Comparison of ENCODE assay signal across 19 cellular contexts in genomic region chrX:18900401-18900976, GRCh38.
DNase-seq lines count a peak whose midpoint lies in the region; ATAC-seq and TF ChIP-seq lines count a peak whose summit lies in the region.
"Had no signal": no experiment of that assay in that cellular context is flagged by ENCODE, and none has a peak within 500 bp of the region (broad histone marks: within the 10 kb centered on the region; RNA-seq: fewer than 3 reads in every experiment).

No MANE protein-coding gene starts in this region.

- no peak overlapping the region for H4K5ac ChIP-seq in H9 (ENCODE audit: insufficient read length, low read depth, low read length)

- no peak overlapping the region for H2AFZ ChIP-seq in H9 (ENCODE audit: low read length)

- no peak overlapping the region for H2BK5ac ChIP-seq in H9 (ENCODE audit: insufficient read length, low read length)

- H3K27ac Mint-ChIP-seq in Caco-2 (ENCODE audit: unreplicated experiment) (peak overlapping the region; percentile 84), H9 (peak overlapping the region in 2 of 3 experiments; percentile 68 to 89; a peak in 2 of 7 replicates)
- H3K27ac Mint-ChIP-seq: CD4-positive, CD25-positive, alpha-beta regulatory T cell had no signal

- BruUV-seq in Caco-2 (replicated peaks; lab: Mats Ljungman, UMichigan), result no TSS peak

- WGBS in H9 (ENCODE audit: extremely low coverage, insufficient read length, low lambda C conversion rate), result no CpG with 5 or more reads among the region's 15 CpGs

- H3K27ac ChIP-seq in H9 (ENCODE audit: insufficient read length, low read depth, low read length), result no peak overlapping the region
- H3K27ac ChIP-seq in gastrocnemius medialis, result peak overlapping the region in 2 of 4 donors; percentile 27 to 68
- H3K27ac ChIP-seq: SJCRH30 had no signal

- CTCF ChIA-PET in Caco-2 (lab: Charles Lee), result no interaction called here

- no peak overlapping the region for H3K4ac ChIP-seq in H9 (ENCODE audit: low read depth, low read length)

- POLR2A ChIA-PET in Caco-2 (lab: Charles Lee), result no interaction called here

- H3K36me3 ChIP-seq in Caco-2 (ENCODE audit: control insufficient read depth, insufficient read depth, low read length) (no peaks in the 10 kb centered on the region; the same call in 1 of the 2 replicates), gastrocnemius medialis (no peaks in the 10 kb centered on the region)

- H3K4me3 Mint-ChIP-seq in Caco-2 (ENCODE audit: unreplicated experiment) (no peak overlapping the region), H9 (no peak overlapping the region)
- H3K4me3 Mint-ChIP-seq: CD4-positive, CD25-positive, alpha-beta regulatory T cell had no signal

- no peaks in the 10 kb centered on the region for H3K79me1 ChIP-seq in H9 (ENCODE audit: insufficient read depth, low read depth, low read length, poor library complexity, severe bottlenecking)

- H3K23me2 ChIP-seq in H9 (ENCODE audit: insufficient read length, low read depth, low read length, poor library complexity, severe bottlenecking), result no peaks in the 10 kb centered on the region

- H3K27me3 Mint-ChIP-seq in Caco-2 (ENCODE audit: insufficient read depth, unreplicated experiment) (no peaks in the 10 kb centered on the region), H9 (ENCODE audit: low read depth) (no peaks in the 10 kb centered on the region; the same call in 1 of the 2 replicates)
- H3K27me3 Mint-ChIP-seq: CD4-positive, CD25-positive, alpha-beta regulatory T cell had no signal

- H4K91ac ChIP-seq in H9 (ENCODE audit: insufficient read length, low read depth, low read length), result no peak overlapping the region

- H4K8ac ChIP-seq in H9 (replicated peaks; ENCODE audit: insufficient read length, low read depth, low read length), result no peak overlapping the region

- H3K9ac ChIP-seq in H9 (ENCODE audit: extremely low read depth, insufficient read length, low read length), result no peak overlapping the region

- no peak for TF ChIP-seq CTCF in Caco-2 (IDR thresholded peaks at IDR 0.05; ENCODE audit: insufficient read depth in 1 of 2, low read depth in 1 of 2, low read length in 1 of 2, severe bottlenecking in 1 of 2, unreplicated experiment in 1 of 2)
- TF ChIP-seq CTCF in H9 (conservative IDR thresholded peaks at IDR 0.05), result no peak
- no peak for TF ChIP-seq CTCF in gastrocnemius medialis (IDR thresholded peaks at IDR 0.05 in 4 of 5, conservative IDR thresholded peaks at IDR 0.05 in 1 of 5)

- H2BK15ac ChIP-seq in H9 (ENCODE audit: low read depth, low read length), result no peak overlapping the region

- H2BK120ac ChIP-seq in H9 (ENCODE audit: low read depth, low read length, poor library complexity, severe bottlenecking), result no peak overlapping the region

- peaks cover 34% of the 10 kb centered on the region for H3K36me3 Mint-ChIP-seq in Caco-2 (ENCODE audit: insufficient read depth, unreplicated experiment)
- peaks cover 7 to 37% (median 31%) of the 10 kb centered on the region in 3 experiments for H3K36me3 Mint-ChIP-seq in H9 (ENCODE audit: insufficient read depth in 1 of 3, low read depth in 3 of 3)

- H3K14ac ChIP-seq in H9 (ENCODE audit: insufficient read depth, low read length), result no peak overlapping the region

- H3K4me2 ChIP-seq in H9 (ENCODE audit: insufficient read depth, insufficient read length, low read length), result no peak overlapping the region

- H3K79me2 ChIP-seq in H9 (ENCODE audit: insufficient read depth, low read length), result no peaks in the 10 kb centered on the region

- in situ Hi-C loops in gastrocnemius medialis (cut with MboI; ENCODE audit: low sequenced_read_pairs in 4 of 4), result loop anchor here (5.0 to 25.0 kb wide), 4 partner anchors 437 to 513 kb away; partner anchors contain the start of gene PDHA1 (in 1 of the 4)

- no peak for DNase-seq in Caco-2
- DNase-seq in H9, result no peak
- DNase-seq in iris pigment epithelial cell (ENCODE audit: low read depth), result peak; percentile 5
- DNase-seq in gastrocnemius medialis, result peak in 1 of 2 donors; percentile 9
- no peak for DNase-seq in activated gamma-delta T cell treated with Interleukin-2 at 50 U/mL for 16 hours
- DNase-seq: CD4-positive, CD25-positive, alpha-beta regulatory T cell; DMS 273 treated with DMSO at 0.1 percent for 48 hours; DMS79 treated with DMSO at 0.1 percent for 48 hours; HCEC 1CT; NCI-H1694 treated with DMSO at 0.1 percent for 48 hours; NCI-H446 treated with DMSO at 0.1 percent for 48 hours; NCI-H526 treated with DMSO at 0.1 percent for 48 hours; OCI-M1 had no signal

- H3K27me3 ChIP-seq in Caco-2 (replicated peaks; ENCODE audit: control insufficient read depth, insufficient read depth, low read length), result no peaks in the 10 kb centered on the region
- no peaks in the 10 kb centered on the region for H3K27me3 ChIP-seq in H9 (ENCODE audit: insufficient read depth, low read length)
- no peaks in the 10 kb centered on the region for H3K27me3 ChIP-seq in gastrocnemius medialis
- H3K27me3 ChIP-seq: BE2C, SJCRH30 had no signal

- H2BK20ac ChIP-seq in H9 (ENCODE audit: low read depth, low read length, poor library complexity, severe bottlenecking), result no peak overlapping the region

- H3K23ac ChIP-seq in H9 (ENCODE audit: insufficient read length, low read depth, low read length), result no peak overlapping the region

- H3K4me3 ChIP-seq in Caco-2 (ENCODE audit: low read depth, low read length) (no peak overlapping the region), gastrocnemius medialis (no peak overlapping the region)
- H3K4me3 ChIP-seq: GM12878, SJCRH30 had no signal

- intact Hi-C loops in Caco-2 (cut with micrococcal nuclease; ENCODE audit: unreplicated experiment) (loop anchor here (1.0 to 5.0 kb wide), 2 partner anchors 490 to 508 kb away; no protein-coding TSS in a partner anchor), gastrocnemius medialis (cut with DNase I; ENCODE audit: low total_unique reads) (no loop called here)

- H3T11ph ChIP-seq in H9 (ENCODE audit: low read length), result no peak overlapping the region

- H2AK5ac ChIP-seq in H9 (ENCODE audit: insufficient read length, low read length), result no peak overlapping the region

- ATAC-seq in gastrocnemius medialis (peak; percentile 35 to 71), HG03159 (IDR thresholded peaks at IDR 0.05; ENCODE audit: unreplicated experiment) (no peak), HG02970 (IDR thresholded peaks at IDR 0.05; ENCODE audit: low FRiP score, unreplicated experiment) (no peak), HG02759 (IDR thresholded peaks at IDR 0.05; ENCODE audit: unreplicated experiment) (no peak)

- TF ChIP-seq POLR2A in gastrocnemius medialis (IDR thresholded peaks at IDR 0.05), result no peak

- H3K18ac ChIP-seq in H9 (ENCODE audit: insufficient read length, low read depth, low read length), result no peak overlapping the region

- H3K9me3 Mint-ChIP-seq in Caco-2 (ENCODE audit: unreplicated experiment) (no peaks in the 10 kb centered on the region), H9 (peaks cover 65 to 80% of the 10 kb centered on the region in 2 experiments)
- H3K9me3 Mint-ChIP-seq: CD4-positive, CD25-positive, alpha-beta regulatory T cell had no signal

- H3K9me3 ChIP-seq in Caco-2 (no peaks in the 10 kb centered on the region), H9 (ENCODE audit: control insufficient read depth, low read depth, low read length) (peaks cover 33% of the 10 kb centered on the region), gastrocnemius medialis (no peaks in the 10 kb centered on the region)
- H3K9me3 ChIP-seq: BE2C, SJCRH30 had no signal

- H3K56ac ChIP-seq in H9 (ENCODE audit: insufficient read length, low read depth, low read length), result no peak overlapping the region

- H2BK12ac ChIP-seq in H9 (ENCODE audit: insufficient read length, low read depth, low read length), result no peak overlapping the region

- H3K4me1 Mint-ChIP-seq in Caco-2 (ENCODE audit: low read depth, unreplicated experiment), result peaks cover 8% of the 10 kb centered on the region
- H3K4me1 Mint-ChIP-seq in H9, result peaks cover 4 to 5% of the 10 kb centered on the region in 2 experiments
- H3K4me1 Mint-ChIP-seq: CD4-positive, CD25-positive, alpha-beta regulatory T cell had no signal

- H3K4me1 ChIP-seq in Caco-2, result peaks cover 10% of the 10 kb centered on the region
- H3K4me1 ChIP-seq in H9 (ENCODE audit: insufficient read depth, low read length), result no peaks in the 10 kb centered on the region
- H3K4me1 ChIP-seq in gastrocnemius medialis, result peaks cover 0 to 2% of the 10 kb centered on the region in 2 donors
- H3K4me1 ChIP-seq: BE2C, SJCRH30 had no signal

- no peaks in the 10 kb centered on the region for H4K20me1 ChIP-seq in H9 (ENCODE audit: control insufficient read depth, insufficient read depth, insufficient read length)

Comparison
In these comparisons a context has a peak if more than half of its experiments do, and no peak if none do; other contexts are left out.
1. ATAC-seq: peak in gastrocnemius medialis (2 of 2); none in HG03159 (single experiment), HG02970 (single experiment) and HG02759 (single experiment).